In the genomic region with DNA sequence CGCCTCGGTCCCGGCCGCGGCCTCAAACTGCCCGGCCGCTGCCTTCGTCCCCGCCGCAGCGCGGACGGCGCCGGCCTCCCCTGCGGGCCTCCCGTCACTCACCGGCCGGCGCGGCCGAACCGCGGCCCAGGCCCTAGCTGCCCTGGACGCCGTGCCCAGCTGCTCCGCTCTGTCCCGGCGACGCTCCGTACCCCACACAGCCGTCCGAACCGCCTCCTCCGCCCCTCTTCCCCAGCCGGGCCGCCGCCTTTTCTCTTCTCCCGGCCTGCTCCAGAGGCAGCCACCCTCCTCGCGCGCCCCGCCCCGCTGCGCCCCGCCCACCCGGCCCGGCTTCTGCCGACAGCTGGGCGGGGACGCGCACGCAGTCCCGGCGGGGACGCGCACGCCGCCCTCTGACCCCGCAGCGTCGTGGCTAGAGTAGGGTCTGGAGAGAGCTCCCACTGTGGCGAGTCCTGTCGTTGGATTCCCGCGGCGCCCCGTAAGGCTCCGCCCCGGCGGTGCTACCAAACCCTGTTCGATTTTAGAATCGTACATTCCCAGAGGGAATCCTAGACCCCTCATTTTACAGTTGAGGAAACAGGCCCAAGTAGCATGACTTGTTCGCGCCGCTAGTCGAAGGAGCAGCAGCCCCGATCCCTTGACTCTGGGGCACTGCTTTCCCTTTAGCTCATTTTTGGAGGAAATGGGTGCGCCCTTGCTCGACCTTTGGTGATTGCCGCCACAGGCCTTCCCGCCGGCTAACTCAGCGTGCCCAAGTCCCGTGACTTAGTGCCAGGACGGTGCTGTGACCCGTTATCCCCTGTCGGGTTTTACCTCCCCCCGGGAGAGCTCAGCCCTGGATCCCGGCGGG, we compare ENCODE assay signal across 8 cellular contexts. TPM values are rescaled to one million over a fixed set of nuclear protein-coding genes. Genes with fewer than 3 reads are reported as not detected.
DNase-seq lines count a peak whose midpoint lies in the region; ATAC-seq and TF ChIP-seq lines count a peak whose summit lies in the region.

TSS of gene FBXO30 (minus strand) at position 295 of the 850 bp plus-strand sequence. CDS start 8,390 bp downstream, outside the sequence.

- peak within 1 kb of the TSS; percentile 92 for H3K27ac Mint-ChIP-seq in activated B cell treated with CpG ODN at 0.5 μM for 24 hours

- H3K4me1 Mint-ChIP-seq in activated B cell treated with CpG ODN at 0.5 μM for 24 hours, result peaks cover 33% of the 10 kb centered on the region

- peak within 1 kb of the TSS; percentile 95 for H3K4me3 Mint-ChIP-seq in activated B cell treated with CpG ODN at 0.5 μM for 24 hours

- no peaks in the 10 kb centered on the region for H3K9me3 ChIP-seq in AG04450 (ENCODE audit: control insufficient read depth, insufficient read depth, low read length)

- H3K4me3 ChIP-seq in AG04450 (ENCODE audit: low read depth, low read length), result peak within 1 kb of the TSS; percentile 79

- H3K36me3 Mint-ChIP-seq in activated B cell treated with CpG ODN at 0.5 μM for 24 hours (ENCODE audit: low read depth), result peaks cover 4% of the 10 kb centered on the region

- no peaks in the 10 kb centered on the region for H3K9me3 Mint-ChIP-seq in activated B cell treated with CpG ODN at 0.5 μM for 24 hours

- ATAC-seq in GM18870 (IDR thresholded peaks at IDR 0.05; ENCODE audit: unreplicated experiment) (peak; percentile 42), HG03108 (IDR thresholded peaks at IDR 0.05; ENCODE audit: unreplicated experiment) (peak; percentile 72), activated B cell treated with CpG ODN at 0.5 μM for 24 hours (ENCODE audit: low read depth) (peak; percentile 91)

- peak within 1 kb of the TSS; percentile 82 for H3K27ac ChIP-seq in AG04450 (ENCODE audit: low read depth, low read length)
- H3K27ac ChIP-seq in caudate nucleus (ENCODE audit: low read depth, low read length), result peak within 1 kb of the TSS; percentile 87

- TF ChIP-seq CTCF in AG04450 (IDR thresholded peaks at IDR 0.05; ENCODE audit: low read depth, low read length) (peak; percentile 27), activated B cell treated with CpG ODN at 0.5 μM for 24 hours (IDR thresholded peaks at IDR 0.05) (no peak)

- no peaks in the 10 kb centered on the region for H3K27me3 ChIP-seq in AG04450 (ENCODE audit: control insufficient read depth, insufficient read depth, low read length)

- POLR2A ChIA-PET in AG04450 (lab: Yijun Ruan, JAX), result interaction anchor here (0.6 to 2.2 kb wide), 8 partner anchors 9 to 79 kb away, joined by 3 to 25 read pairs (median 5); partner anchors contain the start of gene EPM2A
- POLR2A ChIA-PET in activated B cell treated with CpG ODN at 0.5 μM for 24 hours (lab: Charles Lee), result interaction anchor here (0.7 to 2.9 kb wide), 5 partner anchors 51 to 149 kb away, joined by 3 to 75 read pairs (median 20); partner anchors contain the start of genes EPM2A and SHPRH

- DNase-seq in AG04450 (ENCODE audit: low read depth, low spot score) (peak; percentile 61), NCI-H2171 treated with DMSO at 0.1 percent for 48 hours (lab: John Stamatoyannopoulos, UW) (peak; percentile 85), activated B cell treated with CpG ODN at 0.5 μM for 24 hours (peak; percentile 97), caudate nucleus (lab: John Stamatoyannopoulos, UW) (peak; percentile 19 to 93 (median 87)), islet precursor cell (peak; percentile 97)
- DNase-seq in stimulated activated CD4-positive, alpha-beta T cell treated with anti-CD3 and anti-CD28 coated beads, Interleukin-12 subunit alpha, Interleukin-12 subunit beta, amount 100 ng/mL, for 48 hours (ENCODE audit: low read depth in 2 of 3, low spot score in 1 of 3), result peak; percentile 70 to 80 (median 72)

- H3K27me3 Mint-ChIP-seq in activated B cell treated with CpG ODN at 0.5 μM for 24 hours, result no peaks in the 10 kb centered on the region

- intact Hi-C loops in activated B cell treated with CpG ODN at 0.5 μM for 24 hours (cut with micrococcal nuclease), result loop anchor here (1.0 to 10.0 kb wide), 5 partner anchors 50 to 1597 kb away; partner anchors contain the start of genes EPM2A, SHPRH and STXBP5

- CTCF ChIA-PET in AG04450 (lab: Charles Lee), result interaction anchor here (0.6 to 1.6 kb wide), 4 partner anchors 72 to 114 kb away, joined by 3 to 5 read pairs (median 4); partner anchors contain the start of gene EPM2A
- CTCF ChIA-PET in activated B cell treated with CpG ODN at 0.5 μM for 24 hours (lab: Charles Lee), result interaction anchor here (0.8 to 1.0 kb wide), 2 partner anchors 74 to 181 kb away, joined by 3 to 4 read pairs; no protein-coding TSS in a partner anchor

RNA-seq across cellular contexts. Expression of gene FBXO30, which starts in this region (rescaled TPM):
- polyA plus RNA-seq in AG04450 (2011; rRNA removed), result 8.8 and 11.8 TPM in 2 replicates
- polyA minus RNA-seq in AG04450 (2011; rRNA and poly(A)+ RNA removed), result 11.6 and 21.6 TPM in 2 replicates
- 5.8 and 6.1 TPM in 2 replicates for total RNA-seq in activated B cell treated with CpG ODN at 0.5 μM for 24 hours

Comparison
In these comparisons a context has a peak if more than half of its experiments do, and no peak if none do; other contexts are left out.
1. Peak in every context shown above with its lines: DNase-seq, ATAC-seq, H3K4me3 ChIP-seq and H3K27ac ChIP-seq.